ENCODE assay signal across 27 cellular contexts in genomic region chr3:30384546-30385072, GRCh38.
"Had no signal": no experiment of that assay in that cellular context is flagged by ENCODE, and none has a peak within 500 bp of the region (broad histone marks: within the 10 kb centered on the region; RNA-seq: fewer than 3 reads in every experiment).

No MANE protein-coding gene starts in this region.

- H2AFZ ChIP-seq: parathyroid adenoma had no signal

- H3K27me3 ChIP-seq: esophagus squamous epithelium, neutrophil, stomach, testis, tibial artery had no signal

- H3K9ac ChIP-seq: parathyroid adenoma had no signal

- H3K36me3 Mint-ChIP-seq: type B pancreatic cell had no signal

- DNase-seq: dermis blood vessel endothelial cell; effector memory CD4-positive, alpha-beta T cell; erythroblast; esophagus squamous epithelium; foreskin melanocyte; hypothalamus; immature natural killer cell; islet precursor cell; mesendoderm; midbrain; naive thymus-derived CD8-positive, alpha-beta T cell; nephron progenitor cell; stimulated activated CD4-positive, alpha-beta T cell treated with anti-CD3 and anti-CD28 coated beads, Interleukin-2, amount 100 ng/mL, for 24 hours; stimulated activated CD4-positive, alpha-beta T cell treated with anti-CD3 and anti-CD28 coated beads, Interleukin-4, amount 100 ng/mL, for 24 hours; stimulated activated naive CD4-positive, alpha-beta T cell treated with Interleukin-2 at 50 U/mL for 16 hours; stomach; testis; tibial artery had no signal

- H3K27ac Mint-ChIP-seq: nephron progenitor cell; progenitor cell of endocrine pancreas; stimulated activated effector memory CD8-positive, alpha-beta T cell treated with anti-CD3 and anti-CD28 coated beads, Interleukin-12 subunit alpha, Interleukin-12 subunit beta, amount 100 ng/mL, for 72 hours; type B pancreatic cell had no signal

- H3K4me3 ChIP-seq: coronary artery, esophagus squamous epithelium, lung, stomach, testis, tibial artery had no signal

- H3K79me2 ChIP-seq: parathyroid adenoma had no signal

- H3K27me3 Mint-ChIP-seq: naive thymus-derived CD8-positive, alpha-beta T cell; progenitor cell of endocrine pancreas; type B pancreatic cell had no signal

- H3K4me1 ChIP-seq: esophagus squamous epithelium, parathyroid adenoma, stomach, testis, tibial artery had no signal

- H3K9me3 ChIP-seq: neutrophil, testis, tibial artery had no signal

- H3K9me3 Mint-ChIP-seq: type B pancreatic cell had no signal

- H3K4me1 Mint-ChIP-seq: immature natural killer cell; nephron progenitor cell; stimulated activated effector memory CD8-positive, alpha-beta T cell treated with anti-CD3 and anti-CD28 coated beads, Interleukin-12 subunit alpha, Interleukin-12 subunit beta, amount 100 ng/mL, for 72 hours had no signal

- H3K4me3 Mint-ChIP-seq: immature natural killer cell; naive thymus-derived CD8-positive, alpha-beta T cell; nephron progenitor cell; stimulated activated effector memory CD8-positive, alpha-beta T cell treated with anti-CD3 and anti-CD28 coated beads, Interleukin-12 subunit alpha, Interleukin-12 subunit beta, amount 100 ng/mL, for 72 hours; type B pancreatic cell had no signal

- H3K36me3 ChIP-seq: esophagus squamous epithelium, neutrophil, stomach, tibial artery had no signal

- H3K27ac ChIP-seq: coronary artery, esophagus squamous epithelium, neutrophil, parathyroid adenoma, stomach, testis, tibial artery had no signal

- ATAC-seq: left lobe of liver; naive thymus-derived CD8-positive, alpha-beta T cell; sciatic nerve; stimulated activated effector memory CD8-positive, alpha-beta T cell treated with anti-CD3 and anti-CD28 coated beads, Interleukin-12 subunit alpha, Interleukin-12 subunit beta, amount 100 ng/mL, for 72 hours had no signal
